In the genomic region with DNA sequence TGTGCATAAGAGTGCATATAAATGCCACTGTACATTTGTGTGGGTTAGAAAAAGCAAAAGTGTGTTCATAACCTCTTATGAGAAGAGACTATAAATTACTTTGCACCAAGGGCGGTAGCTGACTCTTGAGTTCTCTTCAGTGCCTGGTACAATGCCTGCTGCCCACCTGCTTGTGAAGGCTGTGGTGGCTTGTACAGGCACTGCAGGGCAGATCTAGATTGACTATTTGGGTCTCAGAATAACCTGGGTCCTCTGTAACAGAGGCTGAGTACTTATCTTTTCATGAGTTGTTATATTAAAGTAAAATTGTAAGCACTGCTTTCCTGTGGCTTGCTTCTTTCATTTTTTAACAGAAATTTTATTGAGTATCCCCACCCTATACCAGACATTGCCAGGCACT, we compare ENCODE assay signal across 1 cellular context.
TF ChIP-seq lines count a peak whose summit lies in the region.

No MANE protein-coding gene starts in this region.

TF ChIP-seq in GM23338, 12 proteins besides CTCF, POLR2A, EP300 and RAD21:
- TF ChIP-seq, protein P1, sequence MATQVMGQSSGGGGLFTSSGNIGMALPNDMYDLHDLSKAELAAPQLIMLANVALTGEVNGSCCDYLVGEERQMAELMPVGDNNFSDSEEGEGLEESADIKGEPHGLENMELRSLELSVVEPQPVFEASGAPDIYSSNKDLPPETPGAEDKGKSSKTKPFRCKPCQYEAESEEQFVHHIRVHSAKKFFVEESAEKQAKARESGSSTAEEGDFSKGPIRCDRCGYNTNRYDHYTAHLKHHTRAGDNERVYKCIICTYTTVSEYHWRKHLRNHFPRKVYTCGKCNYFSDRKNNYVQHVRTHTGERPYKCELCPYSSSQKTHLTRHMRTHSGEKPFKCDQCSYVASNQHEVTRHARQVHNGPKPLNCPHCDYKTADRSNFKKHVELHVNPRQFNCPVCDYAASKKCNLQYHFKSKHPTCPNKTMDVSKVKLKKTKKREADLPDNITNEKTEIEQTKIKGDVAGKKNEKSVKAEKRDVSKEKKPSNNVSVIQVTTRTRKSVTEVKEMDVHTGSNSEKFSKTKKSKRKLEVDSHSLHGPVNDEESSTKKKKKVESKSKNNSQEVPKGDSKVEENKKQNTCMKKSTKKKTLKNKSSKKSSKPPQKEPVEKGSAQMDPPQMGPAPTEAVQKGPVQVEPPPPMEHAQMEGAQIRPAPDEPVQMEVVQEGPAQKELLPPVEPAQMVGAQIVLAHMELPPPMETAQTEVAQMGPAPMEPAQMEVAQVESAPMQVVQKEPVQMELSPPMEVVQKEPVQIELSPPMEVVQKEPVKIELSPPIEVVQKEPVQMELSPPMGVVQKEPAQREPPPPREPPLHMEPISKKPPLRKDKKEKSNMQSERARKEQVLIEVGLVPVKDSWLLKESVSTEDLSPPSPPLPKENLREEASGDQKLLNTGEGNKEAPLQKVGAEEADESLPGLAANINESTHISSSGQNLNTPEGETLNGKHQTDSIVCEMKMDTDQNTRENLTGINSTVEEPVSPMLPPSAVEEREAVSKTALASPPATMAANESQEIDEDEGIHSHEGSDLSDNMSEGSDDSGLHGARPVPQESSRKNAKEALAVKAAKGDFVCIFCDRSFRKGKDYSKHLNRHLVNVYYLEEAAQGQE (IDR thresholded peaks at IDR 0.05; ENCODE audit: unreplicated experiment) = no peak
- no peak for TF ChIP-seq ZNF114 (CRISPR knock-in tag; IDR thresholded peaks at IDR 0.05)
- TF ChIP-seq, protein P2, sequence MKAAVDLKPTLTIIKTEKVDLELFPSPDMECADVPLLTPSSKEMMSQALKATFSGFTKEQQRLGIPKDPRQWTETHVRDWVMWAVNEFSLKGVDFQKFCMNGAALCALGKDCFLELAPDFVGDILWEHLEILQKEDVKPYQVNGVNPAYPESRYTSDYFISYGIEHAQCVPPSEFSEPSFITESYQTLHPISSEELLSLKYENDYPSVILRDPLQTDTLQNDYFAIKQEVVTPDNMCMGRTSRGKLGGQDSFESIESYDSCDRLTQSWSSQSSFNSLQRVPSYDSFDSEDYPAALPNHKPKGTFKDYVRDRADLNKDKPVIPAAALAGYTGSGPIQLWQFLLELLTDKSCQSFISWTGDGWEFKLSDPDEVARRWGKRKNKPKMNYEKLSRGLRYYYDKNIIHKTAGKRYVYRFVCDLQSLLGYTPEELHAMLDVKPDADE (IDR thresholded peaks at IDR 0.05) = no peak
- TF ChIP-seq STAT1 (IDR thresholded peaks at IDR 0.05; ENCODE audit: unreplicated experiment) = no peak
- TF ChIP-seq JUNB (IDR thresholded peaks at IDR 0.05; ENCODE audit: unreplicated experiment) = no peak
- no peak for TF ChIP-seq EZH2 (IDR thresholded peaks at IDR 0.05; ENCODE audit: low read depth, unreplicated experiment)
- no peak for TF ChIP-seq NANOG (IDR thresholded peaks at IDR 0.05; ENCODE audit: borderline replicate concordance)
- TF ChIP-seq, protein P3, sequence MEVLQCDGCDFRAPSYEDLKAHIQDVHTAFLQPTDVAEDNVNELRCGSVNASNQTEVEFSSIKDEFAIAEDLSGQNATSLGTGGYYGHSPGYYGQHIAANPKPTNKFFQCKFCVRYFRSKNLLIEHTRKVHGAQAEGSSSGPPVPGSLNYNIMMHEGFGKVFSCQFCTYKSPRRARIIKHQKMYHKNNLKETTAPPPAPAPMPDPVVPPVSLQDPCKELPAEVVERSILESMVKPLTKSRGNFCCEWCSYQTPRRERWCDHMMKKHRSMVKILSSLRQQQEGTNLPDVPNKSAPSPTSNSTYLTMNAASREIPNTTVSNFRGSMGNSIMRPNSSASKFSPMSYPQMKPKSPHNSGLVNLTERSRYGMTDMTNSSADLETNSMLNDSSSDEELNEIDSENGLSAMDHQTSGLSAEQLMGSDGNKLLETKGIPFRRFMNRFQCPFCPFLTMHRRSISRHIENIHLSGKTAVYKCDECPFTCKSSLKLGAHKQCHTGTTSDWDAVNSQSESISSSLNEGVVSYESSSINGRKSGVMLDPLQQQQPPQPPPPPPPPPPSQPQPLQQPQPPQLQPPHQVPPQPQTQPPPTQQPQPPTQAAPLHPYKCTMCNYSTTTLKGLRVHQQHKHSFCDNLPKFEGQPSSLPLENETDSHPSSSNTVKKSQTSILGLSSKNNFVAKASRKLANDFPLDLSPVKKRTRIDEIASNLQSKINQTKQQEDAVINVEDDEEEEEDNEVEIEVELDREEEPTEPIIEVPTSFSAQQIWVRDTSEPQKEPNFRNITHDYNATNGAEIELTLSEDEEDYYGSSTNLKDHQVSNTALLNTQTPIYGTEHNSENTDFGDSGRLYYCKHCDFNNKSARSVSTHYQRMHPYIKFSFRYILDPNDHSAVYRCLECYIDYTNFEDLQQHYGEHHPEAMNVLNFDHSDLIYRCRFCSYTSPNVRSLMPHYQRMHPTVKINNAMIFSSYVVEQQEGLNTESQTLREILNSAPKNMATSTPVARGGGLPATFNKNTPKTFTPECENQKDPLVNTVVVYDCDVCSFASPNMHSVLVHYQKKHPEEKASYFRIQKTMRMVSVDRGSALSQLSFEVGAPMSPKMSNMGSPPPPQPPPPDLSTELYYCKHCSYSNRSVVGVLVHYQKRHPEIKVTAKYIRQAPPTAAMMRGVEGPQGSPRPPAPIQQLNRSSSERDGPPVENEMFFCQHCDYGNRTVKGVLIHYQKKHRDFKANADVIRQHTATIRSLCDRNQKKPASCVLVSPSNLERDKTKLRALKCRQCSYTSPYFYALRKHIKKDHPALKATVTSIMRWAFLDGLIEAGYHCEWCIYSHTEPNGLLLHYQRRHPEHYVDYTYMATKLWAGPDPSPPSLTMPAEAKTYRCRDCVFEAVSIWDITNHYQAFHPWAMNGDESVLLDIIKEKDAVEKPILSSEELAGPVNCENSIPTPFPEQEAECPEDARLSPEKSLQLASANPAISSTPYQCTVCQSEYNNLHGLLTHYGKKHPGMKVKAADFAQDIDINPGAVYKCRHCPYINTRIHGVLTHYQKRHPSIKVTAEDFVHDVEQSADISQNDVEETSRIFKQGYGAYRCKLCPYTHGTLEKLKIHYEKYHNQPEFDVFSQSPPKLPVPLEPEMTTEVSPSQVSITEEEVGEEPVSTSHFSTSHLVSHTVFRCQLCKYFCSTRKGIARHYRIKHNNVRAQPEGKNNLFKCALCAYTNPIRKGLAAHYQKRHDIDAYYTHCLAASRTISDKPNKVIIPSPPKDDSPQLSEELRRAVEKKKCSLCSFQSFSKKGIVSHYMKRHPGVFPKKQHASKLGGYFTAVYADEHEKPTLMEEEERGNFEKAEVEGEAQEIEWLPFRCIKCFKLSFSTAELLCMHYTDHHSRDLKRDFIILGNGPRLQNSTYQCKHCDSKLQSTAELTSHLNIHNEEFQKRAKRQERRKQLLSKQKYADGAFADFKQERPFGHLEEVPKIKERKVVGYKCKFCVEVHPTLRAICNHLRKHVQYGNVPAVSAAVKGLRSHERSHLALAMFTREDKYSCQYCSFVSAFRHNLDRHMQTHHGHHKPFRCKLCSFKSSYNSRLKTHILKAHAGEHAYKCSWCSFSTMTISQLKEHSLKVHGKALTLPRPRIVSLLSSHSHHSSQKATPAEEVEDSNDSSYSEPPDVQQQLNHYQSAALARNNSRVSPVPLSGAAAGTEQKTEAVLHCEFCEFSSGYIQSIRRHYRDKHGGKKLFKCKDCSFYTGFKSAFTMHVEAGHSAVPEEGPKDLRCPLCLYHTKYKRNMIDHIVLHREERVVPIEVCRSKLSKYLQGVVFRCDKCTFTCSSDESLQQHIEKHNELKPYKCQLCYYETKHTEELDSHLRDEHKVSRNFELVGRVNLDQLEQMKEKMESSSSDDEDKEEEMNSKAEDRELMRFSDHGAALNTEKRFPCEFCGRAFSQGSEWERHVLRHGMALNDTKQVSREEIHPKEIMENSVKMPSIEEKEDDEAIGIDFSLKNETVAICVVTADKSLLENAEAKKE (CRISPR knock-in tag; IDR thresholded peaks at IDR 0.05) = no peak
- TF ChIP-seq ZNF331 (CRISPR knock-in tag; IDR thresholded peaks at IDR 0.05; ENCODE audit: low read depth) = no peak
- TF ChIP-seq POLR2AphosphoS5 (IDR thresholded peaks at IDR 0.05; ENCODE audit: low read depth) = no peak
- no peak for TF ChIP-seq CREB1 (CRISPR knock-in tag; IDR thresholded peaks at IDR 0.05; ENCODE audit: low read depth)
- no peak for TF ChIP-seq EZH2phosphoT487 (IDR thresholded peaks at IDR 0.05; ENCODE audit: unreplicated experiment)
